In genomic region chr1:236983818-236984217, GRCh38 we compare ENCODE assay signal across 39 cellular contexts. TPM values are rescaled to one million over a fixed set of nuclear protein-coding genes. Genes with fewer than 3 reads are reported as not detected.
"Had no signal": no experiment of that assay in that cellular context is flagged by ENCODE, and none has a peak within 500 bp of the region (broad histone marks: within the 10 kb centered on the region; RNA-seq: fewer than 3 reads in every experiment).

No MANE protein-coding gene starts in this region.

- H3K4me1 ChIP-seq: adrenal gland, body of pancreas, breast epithelium had no signal

- H3K9me3 ChIP-seq: adrenal gland, body of pancreas, breast epithelium had no signal

- H3K27me3 Mint-ChIP-seq: activated B cell treated with CpG ODN at 0.5 μM for 24 hours; activated CD4-positive, alpha-beta T cell treated with anti-CD3 and anti-CD28 coated beads, Interleukin-2, amount 10 ng/mL, durations not matched to agents 24 days and 14 days; activated CD8-positive, alpha-beta T cell treated with anti-CD3 and anti-CD28 coated beads for 36 hours; activated naive CD8-positive, alpha-beta T cell treated with anti-CD3 and anti-CD28 coated beads for 36 hours had no signal

- ATAC-seq: activated CD8-positive, alpha-beta T cell treated with anti-CD3 and anti-CD28 coated beads for 36 hours; activated naive CD4-positive, alpha-beta T cell treated with anti-CD3 and anti-CD28 coated beads, Interleukin-2, amount 50 U/mL, for 72 hours; activated T-cell treated with anti-CD3 and anti-CD28 coated beads, Interleukin-2, amount 50 U/mL, for 4 hours; activated T-cell treated with anti-CD3 and anti-CD28 coated beads, Interleukin-2, amount 50 U/mL, for 72 hours; activated T-helper 17 cell treated with anti-CD3 and anti-CD28 coated beads, Interleukin-2, amount 50 U/mL, for 72 hours; body of pancreas had no signal

- H3K4me3 Mint-ChIP-seq: activated B cell treated with CpG ODN at 0.5 μM for 24 hours; activated CD4-positive, alpha-beta memory T cell treated with anti-CD3 and anti-CD28 coated beads for 36 hours; activated CD4-positive, alpha-beta T cell treated with anti-CD3 and anti-CD28 coated beads, Interleukin-2, amount 10 ng/mL, durations not matched to agents 24 days and 14 days; activated CD8-positive, alpha-beta T cell treated with anti-CD3 and anti-CD28 coated beads for 36 hours; activated naive CD4-positive, alpha-beta T cell treated with anti-CD3 and anti-CD28 coated beads for 36 hours; activated naive CD8-positive, alpha-beta T cell treated with anti-CD3 and anti-CD28 coated beads for 36 hours; activated T-cell treated with anti-CD3 and anti-CD28 coated beads, Interleukin-2, amount 50 U/mL, for 4 hours; activated T-cell treated with anti-CD3 and anti-CD28 coated beads, Interleukin-2, amount 50 U/mL, for 72 hours; activated T-helper 1 cell treated with anti-CD3 and anti-CD28 coated beads, Interleukin-12 subunit alpha, Interleukin-12 subunit beta, Interleukin-2, Interleukin-4 antibody, amounts not matched to agents 30 ng/mL and 10 ng/mL and 1 ng/mL, durations not matched to agents 14 hours and 24 hours and 36 hours; activated T-helper 17 cell treated with anti-CD3 and anti-CD28 coated beads, Interleukin-2, amount 50 U/mL, for 72 hours; central memory CD8-positive, alpha-beta T cell; T-helper 1 cell treated with Interleukin-12 subunit alpha and Interleukin-12 subunit beta and Interleukin-4 antibody, amounts not matched to agents 30 μg/mL and 1 μg/mL, for 36 hours; T-helper 2 cell treated with Interferon-gamma antibody and Interleukin-4, amounts not matched to agents 5 μg/mL and 100 μg/mL, for 36 hours had no signal

- H3K4me3 ChIP-seq: adrenal gland, body of pancreas, breast epithelium had no signal

- H3K27ac Mint-ChIP-seq: activated B cell treated with CpG ODN at 0.5 μM for 24 hours; activated CD4-positive, alpha-beta memory T cell treated with anti-CD3 and anti-CD28 coated beads for 36 hours; activated CD4-positive, alpha-beta T cell treated with anti-CD3 and anti-CD28 coated beads, Interleukin-2, amount 10 ng/mL, durations not matched to agents 24 days and 14 days; activated CD8-positive, alpha-beta T cell treated with anti-CD3 and anti-CD28 coated beads for 36 hours; activated naive CD4-positive, alpha-beta T cell treated with anti-CD3 and anti-CD28 coated beads for 36 hours; activated naive CD4-positive, alpha-beta T cell treated with anti-CD3 and anti-CD28 coated beads, Interleukin-2, amount 50 U/mL, for 72 hours; activated naive CD8-positive, alpha-beta T cell treated with anti-CD3 and anti-CD28 coated beads for 36 hours; activated T-cell treated with anti-CD3 and anti-CD28 coated beads, Interleukin-2, amount 50 U/mL, for 72 hours; activated T-helper 1 cell treated with anti-CD3 and anti-CD28 coated beads, Interleukin-12 subunit alpha, Interleukin-12 subunit beta, Interleukin-2, Interleukin-4 antibody, amounts not matched to agents 30 ng/mL and 10 ng/mL and 1 ng/mL, durations not matched to agents 14 hours and 24 hours and 36 hours; activated T-helper 17 cell treated with anti-CD3 and anti-CD28 coated beads, Interleukin-2, amount 50 U/mL, for 72 hours; T-helper 1 cell treated with Interleukin-12 subunit alpha and Interleukin-12 subunit beta and Interleukin-4 antibody, amounts not matched to agents 30 μg/mL and 1 μg/mL, for 36 hours; T-helper 2 cell treated with Interferon-gamma antibody and Interleukin-4, amounts not matched to agents 5 μg/mL and 100 μg/mL, for 36 hours had no signal

- H3K4me1 Mint-ChIP-seq: activated B cell treated with CpG ODN at 0.5 μM for 24 hours; activated CD4-positive, alpha-beta T cell treated with anti-CD3 and anti-CD28 coated beads, Interleukin-2, amount 10 ng/mL, durations not matched to agents 24 days and 14 days; activated naive CD8-positive, alpha-beta T cell treated with anti-CD3 and anti-CD28 coated beads for 36 hours; activated T-helper 17 cell treated with anti-CD3 and anti-CD28 coated beads, Interleukin-2, amount 50 U/mL, for 72 hours; central memory CD8-positive, alpha-beta T cell had no signal

- H3K36me3 Mint-ChIP-seq: activated CD4-positive, alpha-beta memory T cell treated with anti-CD3 and anti-CD28 coated beads for 36 hours; activated naive CD4-positive, alpha-beta T cell treated with anti-CD3 and anti-CD28 coated beads, Interleukin-2, amount 50 U/mL, for 72 hours; activated naive CD8-positive, alpha-beta T cell treated with anti-CD3 and anti-CD28 coated beads for 36 hours had no signal

- H3K36me3 ChIP-seq: adrenal gland, brain microvascular endothelial cell, breast epithelium had no signal

- H3K9me3 Mint-ChIP-seq: activated CD4-positive, alpha-beta T cell treated with anti-CD3 and anti-CD28 coated beads, Interleukin-2, amount 10 ng/mL, durations not matched to agents 24 days and 14 days; activated CD8-positive, alpha-beta T cell treated with anti-CD3 and anti-CD28 coated beads for 36 hours; activated T-helper 1 cell treated with anti-CD3 and anti-CD28 coated beads, Interleukin-12 subunit alpha, Interleukin-12 subunit beta, Interleukin-2, Interleukin-4 antibody, amounts not matched to agents 30 ng/mL and 10 ng/mL and 1 ng/mL, durations not matched to agents 14 hours and 24 hours and 36 hours; T-helper 1 cell treated with Interleukin-12 subunit alpha and Interleukin-12 subunit beta and Interleukin-4 antibody, amounts not matched to agents 30 μg/mL and 1 μg/mL, for 36 hours; T-helper 2 cell treated with Interferon-gamma antibody and Interleukin-4, amounts not matched to agents 5 μg/mL and 100 μg/mL, for 36 hours had no signal

- H3K27ac ChIP-seq: adrenal gland, body of pancreas, brain microvascular endothelial cell, breast epithelium, VCaP had no signal

- DNase-seq: activated B cell treated with CpG ODN at 0.5 μM for 24 hours; activated CD4-positive, alpha-beta memory T cell treated with anti-CD3 and anti-CD28 coated beads for 36 hours; activated CD4-positive, alpha-beta T cell treated with anti-CD3 and anti-CD28 coated beads for 4 hours; activated CD4-positive, alpha-beta T cell treated with anti-CD3 and anti-CD28 coated beads, Interleukin-2, amount 10 ng/mL, durations not matched to agents 24 days and 14 days; activated CD4-positive, alpha-beta T cell treated with anti-CD3 and anti-CD28 coated beads, Interleukin-2, amount 50 U/mL, for 1 hour; activated CD4-positive, alpha-beta T cell treated with anti-CD3 and anti-CD28 coated beads, Interleukin-2, amount 50 U/mL, for 4 hours; activated CD4-positive, CD25-positive, alpha-beta regulatory T cell treated with anti-CD3 and anti-CD28 coated beads, Interleukin-2, amount 50 U/mL, for 72 hours; activated CD8-positive, alpha-beta memory T cell treated with anti-CD3 and anti-CD28 coated beads, Interleukin-2, amount 50 U/mL, for 4 hours; activated CD8-positive, alpha-beta T cell treated with anti-CD3 and anti-CD28 coated beads for 36 hours; activated effector memory CD4-positive, alpha-beta T cell treated with anti-CD3 and anti-CD28 coated beads, Interleukin-2, amount 50 U/mL, for 16 hours; activated gamma-delta T cell treated with Interleukin-2 at 50 U/mL for 16 hours; activated naive CD4-positive, alpha-beta T cell; activated naive CD4-positive, alpha-beta T cell treated with anti-CD3 and anti-CD28 coated beads for 36 hours; activated naive CD4-positive, alpha-beta T cell treated with anti-CD3 and anti-CD28 coated beads, Interleukin-2, amount 50 U/mL, for 16 hours; activated naive CD8-positive, alpha-beta T cell treated with anti-CD3 and anti-CD28 coated beads for 36 hours; activated T-cell treated with anti-CD3 and anti-CD28 coated beads for 4 hours; activated T-cell treated with anti-CD3 and anti-CD28 coated beads, Interleukin-2, amount 50 U/mL, for 1 hour; activated T-cell treated with anti-CD3 and anti-CD28 coated beads, Interleukin-2, amount 50 U/mL, for 4 hours; activated T-cell treated with anti-CD3 and anti-CD28 coated beads, Interleukin-2, amount 50 U/mL, for 72 hours; adrenal gland; amniotic stem cell; aorta; body of pancreas; brain microvascular endothelial cell; caudate nucleus; SW 1271; T-helper 1 cell; T-helper 2 cell; T-helper 9 cell had no signal

- H3K27me3 ChIP-seq: adrenal gland, body of pancreas, brain microvascular endothelial cell, breast epithelium had no signal

RNA-seq across cellular contexts. Expression of gene MT1HL1, which starts 20.4 kb away (rescaled TPM):
- total RNA-seq: activated B cell treated with CpG ODN at 0.5 μM for 24 hours; activated CD4-positive, alpha-beta memory T cell treated with anti-CD3 and anti-CD28 coated beads for 36 hours; activated CD4-positive, alpha-beta T cell treated with anti-CD3 and anti-CD28 coated beads, Interleukin-2, amount 10 ng/mL, durations not matched to agents 24 days and 14 days; activated CD8-positive, alpha-beta memory T cell treated with anti-CD3 and anti-CD28 coated beads for 36 hours; activated CD8-positive, alpha-beta T cell treated with anti-CD3 and anti-CD28 coated beads for 36 hours; activated naive CD4-positive, alpha-beta T cell treated with anti-CD3 and anti-CD28 coated beads for 36 hours; activated naive CD4-positive, alpha-beta T cell treated with anti-CD3 and anti-CD28 coated beads, Interleukin-2, amount 50 U/mL, for 72 hours; activated naive CD8-positive, alpha-beta T cell treated with anti-CD3 and anti-CD28 coated beads for 36 hours; activated T-cell treated with anti-CD3 and anti-CD28 coated beads, Interleukin-2, amount 50 U/mL, for 4 hours; activated T-cell treated with anti-CD3 and anti-CD28 coated beads, Interleukin-2, amount 50 U/mL, for 72 hours; activated T-helper 1 cell treated with anti-CD3 and anti-CD28 coated beads, Interleukin-12 subunit alpha, Interleukin-12 subunit beta, Interleukin-2, Interleukin-4 antibody, amounts not matched to agents 30 ng/mL and 10 ng/mL and 1 ng/mL, durations not matched to agents 14 hours and 24 hours and 36 hours; activated T-helper 17 cell treated with anti-CD3 and anti-CD28 coated beads, Interleukin-2, amount 50 U/mL, for 72 hours; adrenal gland; aorta; astrocyte; body of pancreas; breast epithelium had no signal
- polyA plus RNA-seq: adrenal gland, aorta had no signal

RNA-seq across cellular contexts. Expression of gene RYR2, which starts 58.2 kb away (rescaled TPM):
- total RNA-seq: activated B cell treated with CpG ODN at 0.5 μM for 24 hours; activated naive CD4-positive, alpha-beta T cell treated with anti-CD3 and anti-CD28 coated beads for 36 hours; activated naive CD4-positive, alpha-beta T cell treated with anti-CD3 and anti-CD28 coated beads, Interleukin-2, amount 50 U/mL, for 72 hours; activated naive CD8-positive, alpha-beta T cell treated with anti-CD3 and anti-CD28 coated beads for 36 hours; activated T-helper 1 cell treated with anti-CD3 and anti-CD28 coated beads, Interleukin-12 subunit alpha, Interleukin-12 subunit beta, Interleukin-2, Interleukin-4 antibody, amounts not matched to agents 30 ng/mL and 10 ng/mL and 1 ng/mL, durations not matched to agents 14 hours and 24 hours and 36 hours had no signal
